Comparison of ENCODE assay signal across 1 cellular context in the genomic region with DNA sequence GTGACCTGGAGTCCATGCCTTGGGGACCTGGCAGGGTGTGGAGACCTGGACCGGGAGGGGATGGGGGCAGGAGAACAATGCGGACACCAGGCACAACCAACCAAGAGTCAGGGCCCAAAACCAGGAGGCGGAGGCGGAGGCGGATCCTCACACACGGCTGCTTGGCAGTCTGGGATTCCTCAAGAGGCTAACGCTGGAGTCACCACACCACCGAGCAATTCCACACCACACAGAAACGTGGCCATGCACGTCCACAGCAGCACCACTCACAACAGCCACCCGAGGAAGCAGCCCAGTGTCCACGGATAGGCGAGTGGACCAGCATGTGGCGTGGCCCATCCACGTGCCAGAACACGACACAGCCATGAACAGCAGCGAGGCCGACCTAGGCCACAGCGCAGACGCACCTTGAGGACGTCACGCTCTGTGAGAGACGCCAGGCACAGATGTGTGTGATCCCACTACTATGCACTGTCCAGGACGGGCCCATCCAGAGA.
TF ChIP-seq lines count a peak whose summit lies in the region.

No MANE protein-coding gene starts in this region.

TF ChIP-seq in K562, 482 proteins besides CTCF, POLR2A, EP300 and RAD21:
- TF ChIP-seq DPF2 (IDR thresholded peaks at IDR 0.05) (no peak), POLR2G (IDR thresholded peaks at IDR 0.05; ENCODE audit: low read depth, low read length) (0 out of 2 replicates have a peak, but pooled peaks have one; percentile 12), HNRNPK (IDR thresholded peaks at IDR 0.05; ENCODE audit: low read depth, low read length, poor library complexity, severe bottlenecking) (no peak)
